ENCODE assay signal across 8 cellular contexts in the genomic region with DNA sequence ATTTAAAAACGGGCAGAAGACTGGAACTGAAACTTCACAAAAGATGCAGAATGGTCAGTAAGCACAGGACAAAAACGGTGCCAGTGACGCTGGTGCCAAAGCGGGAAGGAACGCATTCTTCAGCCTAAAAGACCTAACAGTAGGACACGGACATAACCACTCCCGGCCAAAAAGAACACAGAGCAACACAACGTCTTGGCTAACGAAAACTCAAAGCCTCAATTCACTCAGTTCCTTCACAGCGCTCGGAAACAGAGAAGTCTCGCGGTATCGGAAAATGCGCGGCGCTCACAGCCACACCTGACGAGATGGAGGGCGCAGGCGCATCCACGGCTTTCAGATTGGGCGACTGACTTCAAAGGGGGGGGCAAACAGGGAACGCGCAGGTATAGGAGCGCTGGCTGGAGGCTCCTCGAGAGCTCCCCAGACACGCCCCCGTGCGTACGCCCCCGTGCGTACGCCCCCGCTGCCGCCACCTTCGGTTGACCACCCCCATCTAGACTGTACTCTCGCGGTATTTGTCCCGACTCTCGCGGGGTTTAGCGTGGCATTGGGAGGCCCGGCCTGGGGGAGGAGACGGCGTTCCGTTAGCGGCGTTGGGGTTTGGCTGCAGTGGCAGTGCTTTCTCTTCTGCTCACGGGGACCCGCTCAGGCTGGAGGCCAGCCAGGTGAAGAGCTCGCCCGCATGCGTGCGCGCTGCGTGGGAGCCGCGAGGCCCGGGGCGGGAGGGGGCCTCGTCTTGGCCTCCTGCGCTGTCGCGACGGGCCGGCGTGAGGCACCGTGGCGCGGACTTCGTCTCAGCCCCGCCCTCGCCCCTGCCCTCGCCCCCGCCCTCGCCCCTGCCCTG. TPM values are rescaled to one million over a fixed set of nuclear protein-coding genes. Genes with fewer than 3 reads are reported as not detected.
A peak's percentile ranks its signal among the peaks of the same experiment; 100 is the strongest.
DNase-seq lines count a peak whose midpoint lies in the region; ATAC-seq lines count a peak whose summit lies in the region.

NKTR (plus strand) TSS at position 576 of the 847 bp plus-strand sequence. CDS start 321 bp downstream, outside the sequence.

- peak within 1 kb of the TSS; percentile 96 for H3K27ac Mint-ChIP-seq in activated naive CD4-positive, alpha-beta T cell treated with anti-CD3 and anti-CD28 coated beads, Interleukin-2, amount 50 U/mL, for 72 hours

- H3K27ac ChIP-seq in temporal lobe (ENCODE audit: low read depth, low read length): peak within 1 kb of the TSS; percentile 94

- peaks cover 24 to 28% of the 10 kb centered on the region in 2 donors for H3K36me3 Mint-ChIP-seq in activated naive CD4-positive, alpha-beta T cell treated with anti-CD3 and anti-CD28 coated beads, Interleukin-2, amount 50 U/mL, for 72 hours

- peak within 1 kb of the TSS; percentile 98 for H3K4me3 ChIP-seq in GM08714 (ENCODE audit: low read length)

- DNase-seq in NCI-H1092 treated with DMSO at 0.1 percent for 48 hours (lab: John Stamatoyannopoulos, UW) (peak; percentile 96), SKM-1 (lab: John Stamatoyannopoulos, UW; ENCODE audit: unreplicated experiment) (peak; percentile 95), glomerular endothelial cell (ENCODE audit: extremely low read depth, low read depth, low spot score) (peak; percentile 95), occipital lobe (lab: John Stamatoyannopoulos, UW) (peak; percentile 95)
- DNase-seq in activated naive CD4-positive, alpha-beta T cell treated with anti-CD3 and anti-CD28 coated beads, Interleukin-2, amount 50 U/mL, for 72 hours (ENCODE audit: low spot score in 2 of 2): peak; percentile 98 to 100

- peaks cover 0 to 5% of the 10 kb centered on the region in 2 donors for H3K9me3 Mint-ChIP-seq in activated naive CD4-positive, alpha-beta T cell treated with anti-CD3 and anti-CD28 coated beads, Interleukin-2, amount 50 U/mL, for 72 hours

- ATAC-seq in HG02610 (IDR thresholded peaks at IDR 0.05; ENCODE audit: unreplicated experiment): peak; percentile 81
- ATAC-seq in activated naive CD4-positive, alpha-beta T cell treated with anti-CD3 and anti-CD28 coated beads, Interleukin-2, amount 50 U/mL, for 72 hours: peak; percentile 86 to 89

RNA-seq across cellular contexts. Expression of gene NKTR, which starts in this region (rescaled TPM):
- total RNA-seq in activated naive CD4-positive, alpha-beta T cell treated with anti-CD3 and anti-CD28 coated beads, Interleukin-2, amount 50 U/mL, for 72 hours: 100 to 1,000 TPM in 1 of 2 donors, 10 to 100 TPM in 1; 97.7 to 157 TPM
- total RNA-seq in glomerular endothelial cell (23.0 and 73.9 TPM in 2 replicates), occipital lobe (246 TPM), temporal lobe (93.7 TPM)

Comparison
In these comparisons a context has a peak if more than half of its experiments do, and no peak if none do; other contexts are left out.
1. Peak in every context shown above with its lines: DNase-seq, ATAC-seq, H3K4me3 ChIP-seq and H3K27ac ChIP-seq.